1 cellular context compared by ENCODE assay signal in the genomic region with DNA sequence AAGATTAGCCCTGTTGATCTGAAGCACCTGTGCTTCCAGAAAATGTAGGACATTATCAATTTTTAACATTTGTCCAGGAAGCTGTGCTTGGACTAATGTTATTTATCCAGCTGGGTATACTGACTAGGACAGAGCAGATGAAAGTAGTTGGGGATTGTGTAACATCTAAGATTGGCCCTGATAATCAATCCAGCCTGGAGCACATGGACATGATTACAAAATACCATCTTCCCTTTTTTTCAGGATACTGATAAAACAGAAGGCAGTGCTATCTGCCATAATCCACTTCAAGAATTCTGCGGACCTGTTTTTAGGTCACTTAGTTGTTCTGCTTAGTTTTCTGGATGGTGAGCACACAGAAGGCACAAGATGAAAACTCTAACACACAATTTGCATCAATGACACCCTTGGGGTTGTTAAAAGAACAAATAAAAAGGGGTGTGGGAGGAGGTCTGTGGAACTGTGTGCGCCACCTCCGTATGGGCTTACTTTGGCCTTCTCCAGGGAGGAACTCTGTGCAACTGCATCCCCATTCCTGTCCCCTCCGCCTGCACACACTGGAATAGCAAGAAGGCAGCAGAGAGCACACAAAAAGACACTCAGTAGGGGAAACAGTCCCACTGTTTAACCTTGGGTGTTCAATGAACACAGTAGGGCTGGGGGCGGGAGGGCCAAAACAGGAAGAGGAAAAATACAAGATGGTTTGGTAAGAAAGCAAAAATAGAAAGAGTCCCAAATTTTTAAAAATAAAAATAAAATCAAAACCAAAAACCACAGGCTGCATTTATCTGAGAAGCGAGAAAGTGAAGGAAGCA.
TF ChIP-seq lines count a peak whose summit lies in the region.

No MANE protein-coding gene starts in this region.

TF ChIP-seq in HepG2, 621 proteins besides CTCF, POLR2A, EP300 and RAD21 (continued from another document and continues in another):
- TF ChIP-seq, protein P1, sequence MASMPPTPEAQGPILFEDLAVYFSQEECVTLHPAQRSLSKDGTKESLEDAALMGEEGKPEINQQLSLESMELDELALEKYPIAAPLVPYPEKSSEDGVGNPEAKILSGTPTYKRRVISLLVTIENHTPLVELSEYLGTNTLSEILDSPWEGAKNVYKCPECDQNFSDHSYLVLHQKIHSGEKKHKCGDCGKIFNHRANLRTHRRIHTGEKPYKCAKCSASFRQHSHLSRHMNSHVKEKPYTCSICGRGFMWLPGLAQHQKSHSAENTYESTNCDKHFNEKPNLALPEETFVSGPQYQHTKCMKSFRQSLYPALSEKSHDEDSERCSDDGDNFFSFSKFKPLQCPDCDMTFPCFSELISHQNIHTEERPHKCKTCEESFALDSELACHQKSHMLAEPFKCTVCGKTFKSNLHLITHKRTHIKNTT (CRISPR knock-in tag; IDR thresholded peaks at IDR 0.05) = no peak
- TF ChIP-seq SAFB2 (CRISPR knock-in tag; IDR thresholded peaks at IDR 0.05; ENCODE audit: borderline replicate concordance, low read depth) = peak; percentile 39; the same call in 1 of the 2 replicates
- no peak; the same call in 1 of the 2 replicates for TF ChIP-seq ZMAT3 (CRISPR knock-in tag; conservative IDR thresholded peaks at IDR 0.05)
- no peak for TF ChIP-seq PRDM15 (CRISPR knock-in tag; IDR thresholded peaks at IDR 0.05)
- TF ChIP-seq, protein P2, sequence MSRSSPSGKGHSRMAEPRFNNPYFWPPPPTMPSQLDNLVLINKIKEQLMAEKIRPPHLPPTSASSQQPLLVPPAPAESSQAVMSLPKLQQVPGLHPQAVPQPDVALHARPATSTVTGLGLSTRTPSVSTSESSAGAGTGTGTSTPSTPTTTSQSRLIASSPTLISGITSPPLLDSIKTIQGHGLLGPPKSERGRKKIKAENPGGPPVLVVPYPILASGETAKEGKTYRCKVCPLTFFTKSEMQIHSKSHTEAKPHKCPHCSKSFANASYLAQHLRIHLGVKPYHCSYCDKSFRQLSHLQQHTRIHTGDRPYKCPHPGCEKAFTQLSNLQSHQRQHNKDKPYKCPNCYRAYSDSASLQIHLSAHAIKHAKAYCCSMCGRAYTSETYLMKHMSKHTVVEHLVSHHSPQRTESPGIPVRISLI (CRISPR knock-in tag; IDR thresholded peaks at IDR 0.05; ENCODE audit: borderline replicate concordance) = peak; percentile 95
- no peak for TF ChIP-seq ZNF260 (CRISPR knock-in tag; IDR thresholded peaks at IDR 0.05; ENCODE audit: borderline replicate concordance, low read depth)
- TF ChIP-seq ZNF317 (CRISPR knock-in tag; IDR thresholded peaks at IDR 0.05) = peak; percentile 55; the same call in 1 of the 2 replicates
- TF ChIP-seq HMGXB4 (CRISPR knock-in tag; IDR thresholded peaks at IDR 0.05; ENCODE audit: borderline replicate concordance in 1 of 2, low read depth in 1 of 2) = no peak
- TF ChIP-seq MAF1 (CRISPR knock-in tag; IDR thresholded peaks at IDR 0.05; ENCODE audit: borderline replicate concordance) = no peak
- TF ChIP-seq, protein P3, sequence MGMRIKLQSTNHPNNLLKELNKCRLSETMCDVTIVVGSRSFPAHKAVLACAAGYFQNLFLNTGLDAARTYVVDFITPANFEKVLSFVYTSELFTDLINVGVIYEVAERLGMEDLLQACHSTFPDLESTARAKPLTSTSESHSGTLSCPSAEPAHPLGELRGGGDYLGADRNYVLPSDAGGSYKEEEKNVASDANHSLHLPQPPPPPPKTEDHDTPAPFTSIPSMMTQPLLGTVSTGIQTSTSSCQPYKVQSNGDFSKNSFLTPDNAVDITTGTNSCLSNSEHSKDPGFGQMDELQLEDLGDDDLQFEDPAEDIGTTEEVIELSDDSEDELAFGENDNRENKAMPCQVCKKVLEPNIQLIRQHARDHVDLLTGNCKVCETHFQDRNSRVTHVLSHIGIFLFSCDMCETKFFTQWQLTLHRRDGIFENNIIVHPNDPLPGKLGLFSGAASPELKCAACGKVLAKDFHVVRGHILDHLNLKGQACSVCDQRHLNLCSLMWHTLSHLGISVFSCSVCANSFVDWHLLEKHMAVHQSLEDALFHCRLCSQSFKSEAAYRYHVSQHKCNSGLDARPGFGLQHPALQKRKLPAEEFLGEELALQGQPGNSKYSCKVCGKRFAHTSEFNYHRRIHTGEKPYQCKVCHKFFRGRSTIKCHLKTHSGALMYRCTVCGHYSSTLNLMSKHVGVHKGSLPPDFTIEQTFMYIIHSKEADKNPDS (CRISPR knock-in tag; IDR thresholded peaks at IDR 0.05) = no peak
- TF ChIP-seq KAT8 (CRISPR knock-in tag; IDR thresholded peaks at IDR 0.05) = peak; percentile 66
- TF ChIP-seq PLSCR1 (CRISPR knock-in tag; IDR thresholded peaks at IDR 0.05; ENCODE audit: borderline replicate concordance) = no peak
- peak; percentile 91 for TF ChIP-seq DPF2 (CRISPR knock-in tag; IDR thresholded peaks at IDR 0.05; ENCODE audit: borderline replicate concordance, low read depth)
- no peak for TF ChIP-seq ZNF3 (CRISPR knock-in tag; IDR thresholded peaks at IDR 0.05)
- peak; percentile 60; the same call in 1 of the 2 replicates for TF ChIP-seq MIER3 (CRISPR knock-in tag; IDR thresholded peaks at IDR 0.05; ENCODE audit: borderline replicate concordance)
- no peak for TF ChIP-seq AKAP8 (CRISPR knock-in tag; IDR thresholded peaks at IDR 0.05)
- no peak for TF ChIP-seq MLXIP (CRISPR knock-in tag; IDR thresholded peaks at IDR 0.05; ENCODE audit: borderline replicate concordance)
- no peak for TF ChIP-seq ZNF678 (CRISPR knock-in tag; IDR thresholded peaks at IDR 0.05)
- no peak for TF ChIP-seq ZFP62 (CRISPR knock-in tag; IDR thresholded peaks at IDR 0.05)
- peak; percentile 75; the same call in 1 of the 2 replicates for TF ChIP-seq ZNF878 (CRISPR knock-in tag; IDR thresholded peaks at IDR 0.05)
- no peak for TF ChIP-seq ZNF619 (CRISPR knock-in tag; IDR thresholded peaks at IDR 0.05)
- peak; percentile 56; the same call in 1 of the 2 replicates for TF ChIP-seq AFF4 (CRISPR knock-in tag; IDR thresholded peaks at IDR 0.05)
- no peak for TF ChIP-seq XBP1 (CRISPR knock-in tag; IDR thresholded peaks at IDR 0.05)
- peak; percentile 96 for TF ChIP-seq TCF7 (IDR thresholded peaks at IDR 0.05; ENCODE audit: low read depth)
- TF ChIP-seq, protein P4, sequence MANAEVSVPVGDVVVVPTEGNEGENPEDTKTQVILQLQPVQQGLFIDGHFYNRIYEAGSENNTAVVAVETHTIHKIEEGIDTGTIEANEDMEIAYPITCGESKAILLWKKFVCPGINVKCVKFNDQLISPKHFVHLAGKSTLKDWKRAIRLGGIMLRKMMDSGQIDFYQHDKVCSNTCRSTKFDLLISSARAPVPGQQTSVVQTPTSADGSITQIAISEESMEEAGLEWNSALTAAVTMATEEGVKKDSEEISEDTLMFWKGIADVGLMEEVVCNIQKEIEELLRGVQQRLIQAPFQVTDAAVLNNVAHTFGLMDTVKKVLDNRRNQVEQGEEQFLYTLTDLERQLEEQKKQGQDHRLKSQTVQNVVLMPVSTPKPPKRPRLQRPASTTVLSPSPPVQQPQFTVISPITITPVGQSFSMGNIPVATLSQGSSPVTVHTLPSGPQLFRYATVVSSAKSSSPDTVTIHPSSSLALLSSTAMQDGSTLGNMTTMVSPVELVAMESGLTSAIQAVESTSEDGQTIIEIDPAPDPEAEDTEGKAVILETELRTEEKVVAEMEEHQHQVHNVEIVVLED (CRISPR knock-in tag; IDR thresholded peaks at IDR 0.05; ENCODE audit: borderline replicate concordance) = no peak
- no peak for TF ChIP-seq MAZ (IDR thresholded peaks at IDR 0.05; ENCODE audit: borderline replicate concordance, low read depth, low read length)
- peak; percentile 23; the same call in 1 of the 2 replicates for TF ChIP-seq MAZ (CRISPR knock-in tag; IDR thresholded peaks at IDR 0.05; ENCODE audit: low read depth)
- TF ChIP-seq, protein P5, sequence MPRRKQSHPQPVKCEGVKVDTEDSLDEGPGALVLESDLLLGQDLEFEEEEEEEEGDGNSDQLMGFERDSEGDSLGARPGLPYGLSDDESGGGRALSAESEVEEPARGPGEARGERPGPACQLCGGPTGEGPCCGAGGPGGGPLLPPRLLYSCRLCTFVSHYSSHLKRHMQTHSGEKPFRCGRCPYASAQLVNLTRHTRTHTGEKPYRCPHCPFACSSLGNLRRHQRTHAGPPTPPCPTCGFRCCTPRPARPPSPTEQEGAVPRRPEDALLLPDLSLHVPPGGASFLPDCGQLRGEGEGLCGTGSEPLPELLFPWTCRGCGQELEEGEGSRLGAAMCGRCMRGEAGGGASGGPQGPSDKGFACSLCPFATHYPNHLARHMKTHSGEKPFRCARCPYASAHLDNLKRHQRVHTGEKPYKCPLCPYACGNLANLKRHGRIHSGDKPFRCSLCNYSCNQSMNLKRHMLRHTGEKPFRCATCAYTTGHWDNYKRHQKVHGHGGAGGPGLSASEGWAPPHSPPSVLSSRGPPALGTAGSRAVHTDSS (CRISPR knock-in tag; conservative IDR thresholded peaks at IDR 0.05) = no peak
- no peak for TF ChIP-seq SRY (CRISPR knock-in tag; IDR thresholded peaks at IDR 0.05)
